1 cellular context compared by ENCODE assay signal in genomic region chr1:115702993-115703392, GRCh38.
A peak's percentile ranks its signal among the peaks of the same experiment; 100 is the strongest.
TF ChIP-seq lines count a peak whose summit lies in the region.

No MANE protein-coding gene starts in this region.

TF ChIP-seq in IMR-90, 13 proteins besides CTCF, POLR2A, EP300 and RAD21 (continued from another document):
- TF ChIP-seq ELK1 (IDR thresholded peaks at IDR 0.05; ENCODE audit: borderline replicate concordance, low read depth, low read length) (no peak), RCOR1 (IDR thresholded peaks at IDR 0.05; ENCODE audit: insufficient replicate concordance, low read length) (no peak), MAFK (IDR thresholded peaks at IDR 0.05; ENCODE audit: low read depth, low read length) (peak; percentile 82), NFE2L2 (IDR thresholded peaks at IDR 0.05; ENCODE audit: low read depth, low read length) (peak; percentile 45; the same call in 1 of the 2 replicates)
